ENCODE assay signal across 7 cellular contexts in the genomic region with DNA sequence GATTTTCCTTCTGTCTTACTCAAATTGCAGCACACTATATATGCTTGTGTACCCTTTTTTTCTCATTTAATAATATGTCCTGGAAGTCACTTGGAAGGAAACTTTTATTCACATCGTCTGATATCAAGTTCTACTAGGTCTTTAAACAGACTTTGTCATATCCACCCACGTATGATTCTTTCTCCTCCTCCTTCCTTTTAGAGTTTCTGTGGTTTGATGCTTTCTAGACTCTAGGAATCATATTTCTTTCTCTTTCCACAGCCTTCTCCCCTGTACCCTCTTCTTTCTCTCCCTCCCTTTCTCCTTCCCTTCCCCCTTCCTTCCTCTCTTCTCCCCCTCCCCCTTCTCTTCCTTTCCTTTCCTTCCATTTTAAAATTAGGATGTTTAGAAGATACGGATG. TPM values are rescaled to one million over a fixed set of nuclear protein-coding genes. Genes with fewer than 3 reads are reported as not detected.
DNase-seq lines count a peak whose midpoint lies in the region; ATAC-seq, FAIRE-seq and TF ChIP-seq lines count a peak whose summit lies in the region.
"Not testable (repeated sequence)": the region's sequence is repeated elsewhere in the genome, so short reads cannot be mapped to it uniquely, and the experiment has no call there.

No MANE protein-coding gene starts in this region.

- not testable (repeated sequence) for TF ChIP-seq CTCF in CD4-positive, alpha-beta T cell (IDR thresholded peaks at IDR 0.05); endothelial cell of umbilical vein (IDR thresholded peaks at IDR 0.05; ENCODE audit: extremely low read depth in 1 of 2, insufficient read depth in 1 of 2, low read depth in 1 of 2, low read length in 2 of 2)

- H3K27me3 ChIP-seq in CD4-positive, alpha-beta T cell (ENCODE audit: control insufficient read depth, insufficient read depth, low read length); endothelial cell of umbilical vein (ENCODE audit: control insufficient read depth in 2 of 2, insufficient read depth in 2 of 2, low read length in 2 of 2): not testable (repeated sequence)

- DNase-seq in CD4-positive, alpha-beta T cell; activated T-cell treated with anti-CD3 and anti-CD28 coated beads, Interleukin-2, amount 50 U/mL, for 24 hours; activated naive CD8-positive, alpha-beta T cell treated with anti-CD3 and anti-CD28 coated beads, Interleukin-2, amount 50 U/mL, for 24 hours; endothelial cell of umbilical vein (ENCODE audit: low read depth, low spot score); stimulated activated naive CD8-positive, alpha-beta T cell treated with anti-CD3 and anti-CD28 coated beads, Interleukin-15, Interleukin-2, amounts not matched to agents 100 U/mL and 50 U/mL, for 24 hours: not testable (repeated sequence)

- H3K9me1 ChIP-seq in endothelial cell of umbilical vein (replicated peaks; ENCODE audit: control insufficient read depth, extremely low read depth, insufficient read depth, low read length), result not testable (repeated sequence)

- H3K4me1 Mint-ChIP-seq in CD4-positive, alpha-beta T cell (ENCODE audit: low read depth), result peaks cover 11% of the 10 kb centered on the region
- H3K4me1 Mint-ChIP-seq in activated T-cell treated with anti-CD3 and anti-CD28 coated beads, Interleukin-2, amount 50 U/mL, for 24 hours (ENCODE audit: low read depth), result peaks cover 20% of the 10 kb centered on the region
- H3K4me1 Mint-ChIP-seq in activated T-helper 17 cell treated with anti-CD3 and anti-CD28 coated beads, Interleukin-2, amount 50 U/mL, for 72 hours, result not testable (repeated sequence)
- peaks cover 19% of the 10 kb centered on the region for H3K4me1 Mint-ChIP-seq in activated naive CD8-positive, alpha-beta T cell treated with anti-CD3 and anti-CD28 coated beads, Interleukin-2, amount 50 U/mL, for 24 hours

- not testable (repeated sequence) for H3K27ac ChIP-seq in CD4-positive, alpha-beta T cell (ENCODE audit: low read depth, low read length); endothelial cell of umbilical vein (ENCODE audit: insufficient read depth, low read depth, low read length)

- H3K4me2 ChIP-seq in endothelial cell of umbilical vein (ENCODE audit: insufficient read depth, low read length), result not testable (repeated sequence)

- H3K36me3 Mint-ChIP-seq in CD4-positive, alpha-beta T cell (ENCODE audit: low read depth); activated T-cell treated with anti-CD3 and anti-CD28 coated beads, Interleukin-2, amount 50 U/mL, for 24 hours (ENCODE audit: low read depth); activated T-helper 17 cell treated with anti-CD3 and anti-CD28 coated beads, Interleukin-2, amount 50 U/mL, for 72 hours (ENCODE audit: low read depth); activated naive CD8-positive, alpha-beta T cell treated with anti-CD3 and anti-CD28 coated beads, Interleukin-2, amount 50 U/mL, for 24 hours (ENCODE audit: low read depth): not testable (repeated sequence)

- not testable (repeated sequence) for BruUV-seq in endothelial cell of umbilical vein (replicated peaks; lab: Mats Ljungman, UMichigan)

- H3K4me3 ChIP-seq in endothelial cell of umbilical vein (replicated peaks in 1 of 3; ENCODE audit: insufficient read depth in 1 of 3, low read depth in 1 of 3, low read length in 3 of 3), result not testable (repeated sequence)

- H3K4me3 Mint-ChIP-seq in CD4-positive, alpha-beta T cell; activated T-cell treated with anti-CD3 and anti-CD28 coated beads, Interleukin-2, amount 50 U/mL, for 24 hours: not testable (repeated sequence)
- peak overlapping the region; percentile 34 for H3K4me3 Mint-ChIP-seq in activated T-helper 17 cell treated with anti-CD3 and anti-CD28 coated beads, Interleukin-2, amount 50 U/mL, for 72 hours
- peak overlapping the region; percentile 21 for H3K4me3 Mint-ChIP-seq in activated naive CD8-positive, alpha-beta T cell treated with anti-CD3 and anti-CD28 coated beads, Interleukin-2, amount 50 U/mL, for 24 hours

- CTCF ChIA-PET in CD4-positive, alpha-beta T cell (lab: Charles Lee); endothelial cell of umbilical vein (lab: Charles Lee): not testable (repeated sequence)

- not testable (repeated sequence) for TF ChIP-seq POLR2A in endothelial cell of umbilical vein (IDR thresholded peaks at IDR 0.05; ENCODE audit: low read depth, low read length)

- not testable (repeated sequence) for H3K27ac Mint-ChIP-seq in CD4-positive, alpha-beta T cell; activated T-helper 17 cell treated with anti-CD3 and anti-CD28 coated beads, Interleukin-2, amount 50 U/mL, for 72 hours
- H3K27ac Mint-ChIP-seq in activated T-cell treated with anti-CD3 and anti-CD28 coated beads, Interleukin-2, amount 50 U/mL, for 24 hours, result peak overlapping the region; percentile 14
- H3K27ac Mint-ChIP-seq in activated naive CD8-positive, alpha-beta T cell treated with anti-CD3 and anti-CD28 coated beads, Interleukin-2, amount 50 U/mL, for 24 hours, result peak overlapping the region; percentile 41

- not testable (repeated sequence) for H3K27me3 Mint-ChIP-seq in CD4-positive, alpha-beta T cell
- H3K27me3 Mint-ChIP-seq in activated T-cell treated with anti-CD3 and anti-CD28 coated beads, Interleukin-2, amount 50 U/mL, for 24 hours, result peaks cover 40% of the 10 kb centered on the region
- peaks cover 20% of the 10 kb centered on the region for H3K27me3 Mint-ChIP-seq in activated T-helper 17 cell treated with anti-CD3 and anti-CD28 coated beads, Interleukin-2, amount 50 U/mL, for 72 hours
- H3K27me3 Mint-ChIP-seq in activated naive CD8-positive, alpha-beta T cell treated with anti-CD3 and anti-CD28 coated beads, Interleukin-2, amount 50 U/mL, for 24 hours, result peaks cover 25% of the 10 kb centered on the region

- FAIRE-seq in endothelial cell of umbilical vein (lab: Jason Lieb, UNC), result not testable (repeated sequence)

- H3K79me2 ChIP-seq in endothelial cell of umbilical vein (ENCODE audit: control insufficient read depth, insufficient read depth, low read length), result not testable (repeated sequence)

- intact Hi-C loops in CD4-positive, alpha-beta T cell (cut with DNase I, micrococcal nuclease), result loop anchor here in 1 of 2 experiments (10.0 kb wide), 1 partner anchor 846 kb away; no protein-coding TSS in a partner anchor
- intact Hi-C loops in endothelial cell of umbilical vein (cut with micrococcal nuclease), result not testable (repeated sequence)

- not testable (repeated sequence) for H4K20me1 ChIP-seq in endothelial cell of umbilical vein (replicated peaks; ENCODE audit: control insufficient read depth, extremely low read depth, insufficient read depth, low read length)

- H3K36me3 ChIP-seq in endothelial cell of umbilical vein (ENCODE audit: control insufficient read depth in 2 of 2, extremely low read depth in 1 of 2, insufficient read depth in 2 of 2, low read length in 2 of 2), result not testable (repeated sequence)

- H2AFZ ChIP-seq in endothelial cell of umbilical vein (ENCODE audit: low read depth, low read length), result peak overlapping the region; percentile 57

- not testable (repeated sequence) for H3K4me1 ChIP-seq in endothelial cell of umbilical vein (ENCODE audit: control insufficient read depth, extremely low read depth, insufficient read depth, low read length)

- not testable (repeated sequence) for H3K9me3 Mint-ChIP-seq in CD4-positive, alpha-beta T cell; activated T-cell treated with anti-CD3 and anti-CD28 coated beads, Interleukin-2, amount 50 U/mL, for 24 hours; activated T-helper 17 cell treated with anti-CD3 and anti-CD28 coated beads, Interleukin-2, amount 50 U/mL, for 72 hours; activated naive CD8-positive, alpha-beta T cell treated with anti-CD3 and anti-CD28 coated beads, Interleukin-2, amount 50 U/mL, for 24 hours

- POLR2A ChIA-PET in CD4-positive, alpha-beta T cell (lab: Charles Lee); endothelial cell of umbilical vein (lab: Charles Lee): not testable (repeated sequence)

- H3K9ac ChIP-seq in endothelial cell of umbilical vein (replicated peaks; ENCODE audit: extremely low read depth, insufficient read depth, low read length), result not testable (repeated sequence)

- ATAC-seq in CD4-positive, alpha-beta T cell (ENCODE audit: poor library complexity), result peak; percentile 24
- peak; percentile 58 to 73 for ATAC-seq in activated CD4-positive, CD25-positive, alpha-beta regulatory T cell treated with anti-CD3 and anti-CD28 coated beads, Interleukin-2, amount 50 U/mL, for 24 hours
- ATAC-seq in activated T-helper 17 cell treated with anti-CD3 and anti-CD28 coated beads, Interleukin-2, amount 50 U/mL, for 72 hours (replicated peaks), result peak; percentile 77
- peak; percentile 88 for ATAC-seq in activated naive CD8-positive, alpha-beta T cell treated with anti-CD3 and anti-CD28 coated beads, Interleukin-2, amount 50 U/mL, for 24 hours
- ATAC-seq in stimulated activated naive CD8-positive, alpha-beta T cell treated with anti-CD3 and anti-CD28 coated beads, Interleukin-15, Interleukin-2, amounts not matched to agents 100 U/mL and 50 U/mL, for 24 hours, result peak; percentile 76

- H3K9me3 ChIP-seq in CD4-positive, alpha-beta T cell (ENCODE audit: control insufficient read depth, low read length); endothelial cell of umbilical vein (replicated peaks; ENCODE audit: control insufficient read depth, insufficient read depth, low read length): not testable (repeated sequence)

- dilution Hi-C loops in endothelial cell of umbilical vein (cut with MboI; ENCODE audit: extremely low pct_ligation_motif_present, low sequenced_read_pairs), result not testable (repeated sequence)

RNA-seq across cellular contexts. Expression of a gene that starts 47.3 kb away (rescaled TPM):
- 1 to 10 TPM; 5.1 to 5.4 TPM for total RNA-seq in CD4-positive, alpha-beta T cell
- total RNA-seq in activated T-helper 17 cell treated with anti-CD3 and anti-CD28 coated beads, Interleukin-2, amount 50 U/mL, for 72 hours, result 10 to 100 TPM; 14.5 to 21.2 TPM
- 12.9 and 14.7 TPM in 2 replicates for total RNA-seq in endothelial cell of umbilical vein
- 6.8 and 6.9 TPM in 2 replicates for polyA plus RNA-seq in endothelial cell of umbilical vein
- polyA plus RNA-seq in endothelial cell of umbilical vein (2011; cell fraction: cytosol; rRNA removed), result 5.7 and 5.9 TPM in 2 replicates
- 11.9 and 13.3 TPM in 2 replicates for polyA plus RNA-seq in endothelial cell of umbilical vein (2011; cell fraction: nucleus; rRNA removed)
- 9.8 and 10.6 TPM in 2 replicates for polyA plus RNA-seq in endothelial cell of umbilical vein (2012)
- polyA minus RNA-seq in endothelial cell of umbilical vein, result 30.9 and 38.7 TPM in 2 replicates
- polyA minus RNA-seq in endothelial cell of umbilical vein (2011; cell fraction: cytosol; rRNA and poly(A)+ RNA removed), result 31.4 TPM
- polyA minus RNA-seq in endothelial cell of umbilical vein (2011; cell fraction: nucleus; rRNA and poly(A)+ RNA removed), result 4.7 and 6.7 TPM in 2 replicates

Comparison
In these comparisons a context has a peak if more than half of its experiments do, and no peak if none do; other contexts are left out.
1. ATAC-seq: peak in every context shown above with its lines; median percentile 88 in activated naive CD8-positive, alpha-beta T cell treated with anti-CD3 and anti-CD28 coated beads, Interleukin-2, amount 50 U/mL, for 24 hours; 77 in activated T-helper 17 cell treated with anti-CD3 and anti-CD28 coated beads, Interleukin-2, amount 50 U/mL, for 72 hours; 76 in stimulated activated naive CD8-positive, alpha-beta T cell treated with anti-CD3 and anti-CD28 coated beads, Interleukin-15, Interleukin-2, amounts not matched to agents 100 U/mL and 50 U/mL, for 24 hours; 66 in activated CD4-positive, CD25-positive, alpha-beta regulatory T cell treated with anti-CD3 and anti-CD28 coated beads, Interleukin-2, amount 50 U/mL, for 24 hours; 24 in CD4-positive, alpha-beta T cell.